Comparison of ENCODE assay signal across 20 cellular contexts in genomic region chr4:74896595-74896994, GRCh38. TPM values are rescaled to one million over a fixed set of nuclear protein-coding genes. Genes with fewer than 3 reads are reported as not detected.
"Had no signal": no experiment of that assay in that cellular context is flagged by ENCODE, and none has a peak within 500 bp of the region (broad histone marks: within the 10 kb centered on the region; RNA-seq: fewer than 3 reads in every experiment).

No MANE protein-coding gene starts in this region.

- H3K9me3 ChIP-seq: heart right ventricle, psoas muscle, thyroid gland had no signal

- H3K27ac ChIP-seq: cardiac muscle cell, heart right ventricle, parathyroid adenoma, psoas muscle, thyroid gland had no signal

- ATAC-seq: heart right ventricle, left cardiac atrium, natural killer cell, psoas muscle, sciatic nerve had no signal

- FAIRE-seq: colon, endothelial cell of umbilical vein, frontal cortex, kidney, urothelium cell line had no signal

- H3K36me3 ChIP-seq: cardiac muscle cell, heart right ventricle, thyroid gland had no signal

- DNase-seq: cerebellar nuclear complex; endodermal cell; heart right ventricle; kidney; left cardiac atrium; natural killer cell; occipital lobe; psoas muscle; stimulated activated CD4-positive, alpha-beta T cell treated with anti-CD3 and anti-CD28 coated beads, Interleukin-12 subunit alpha, Interleukin-12 subunit beta, amount 100 ng/mL, for 4 hours; stimulated activated CD4-positive, alpha-beta T cell treated with anti-CD3 and anti-CD28 coated beads, Interleukin-2, amount 100 ng/mL, for 48 hours; stimulated activated naive CD4-positive, alpha-beta T cell treated with Interleukin-2 at 50 U/mL for 16 hours; thyroid gland had no signal

- H3K4me1 ChIP-seq: heart right ventricle, parathyroid adenoma, psoas muscle, thyroid gland had no signal

- H3K27me3 ChIP-seq: cardiac muscle cell, heart right ventricle, thyroid gland had no signal

- H3K4me3 ChIP-seq: cardiac muscle cell, heart right ventricle, psoas muscle, skin epidermis, thyroid gland had no signal

RNA-seq across cellular contexts. Expression of gene PARM1, which starts 36.3 kb away (rescaled TPM):
- total RNA-seq: endothelial cell of umbilical vein had no signal
